ENCODE assay signal across 25 cellular contexts in the genomic region with DNA sequence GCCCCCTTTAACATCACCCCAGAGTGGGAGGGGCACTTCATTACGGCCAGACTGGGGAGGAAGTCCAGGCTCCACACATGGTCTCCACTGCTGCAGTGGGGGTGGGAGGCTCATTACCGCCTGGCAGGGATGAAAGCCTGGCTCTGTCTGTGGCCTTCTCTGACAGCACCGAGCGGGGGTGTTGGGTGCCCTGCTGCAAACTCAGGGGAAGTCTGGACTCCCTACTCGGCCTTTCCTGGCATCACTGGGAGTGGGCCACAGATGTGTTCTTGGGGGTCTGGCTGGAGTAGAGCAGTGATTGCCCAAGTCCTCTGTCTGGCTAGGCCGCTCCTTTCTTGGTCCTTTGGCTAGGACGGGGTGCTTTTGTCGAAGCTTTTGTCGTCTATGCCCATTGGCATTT. TPM values are rescaled to one million over a fixed set of nuclear protein-coding genes. Genes with fewer than 3 reads are reported as not detected.
"Had no signal": no experiment of that assay in that cellular context is flagged by ENCODE, and none has a peak within 500 bp of the region (broad histone marks: within the 10 kb centered on the region; RNA-seq: fewer than 3 reads in every experiment).

No MANE protein-coding gene starts in this region.

- DNase-seq: activated CD4-positive, alpha-beta T cell treated with anti-CD3 and anti-CD28 coated beads for 48 hours; activated CD4-positive, alpha-beta T cell treated with anti-CD3 and anti-CD28 coated beads, Interleukin-2, amount 50 U/mL, for 4 hours; activated CD4-positive, CD25-positive, alpha-beta regulatory T cell treated with anti-CD3 and anti-CD28 coated beads, Interleukin-2, amount 50 U/mL, for 72 hours; activated CD8-positive, alpha-beta memory T cell treated with anti-CD3 and anti-CD28 coated beads, Interleukin-2, amount 50 U/mL, for 48 hours; activated CD8-positive, alpha-beta T cell treated with anti-CD3 and anti-CD28 coated beads, Interleukin-2, amount 10 ng/mL, durations not matched to agents 7 days and 5 days; activated effector memory CD4-positive, alpha-beta T cell treated with anti-CD3 and anti-CD28 coated beads, Interleukin-2, amount 50 U/mL, for 16 hours; activated naive CD4-positive, alpha-beta T cell treated with Interleukin-2 at 50 U/mL for 16 hours; activated naive CD8-positive, alpha-beta T cell treated with anti-CD3 and anti-CD28 coated beads, Interleukin-2, amount 50 U/mL, for 24 hours; activated T-cell treated with anti-CD3 and anti-CD28 coated beads, Interleukin-2, amount 50 U/mL, for 1 hour; amniotic stem cell; body of pancreas; Kasumi-1; KBM-7; NCI-H1048; NCI-H146; NCI-H187 treated with DMSO at 0.1 percent for 48 hours; NCI-H2081 treated with DMSO at 0.1 percent for 48 hours; NCI-H446; NCI-H524; SHP77 treated with DMSO at 0.1 percent for 48 hours had no signal

- H3K4me3 ChIP-seq: ascending aorta, body of pancreas had no signal

- ATAC-seq: activated CD8-positive, alpha-beta T cell treated with anti-CD3 and anti-CD28 coated beads, Interleukin-2, amount 10 ng/mL, durations not matched to agents 7 days and 5 days; activated naive CD4-positive, alpha-beta T cell treated with anti-CD3 and anti-CD28 coated beads, Interleukin-2, amount 50 U/mL, for 72 hours; activated naive CD8-positive, alpha-beta T cell treated with anti-CD3 and anti-CD28 coated beads, Interleukin-2, amount 50 U/mL, for 24 hours; body of pancreas had no signal

- H3K9me3 Mint-ChIP-seq: activated naive CD4-positive, alpha-beta T cell treated with anti-CD3 and anti-CD28 coated beads, Interleukin-2, amount 50 U/mL, for 72 hours; activated naive CD8-positive, alpha-beta T cell treated with anti-CD3 and anti-CD28 coated beads, Interleukin-2, amount 50 U/mL, for 24 hours; T-helper 1 cell treated with Interleukin-12 subunit alpha and Interleukin-12 subunit beta and Interleukin-4 antibody, amounts not matched to agents 30 μg/mL and 1 μg/mL, for 36 hours had no signal

- H3K4me1 ChIP-seq: ascending aorta, body of pancreas had no signal

- H3K36me3 Mint-ChIP-seq: activated naive CD4-positive, alpha-beta T cell treated with anti-CD3 and anti-CD28 coated beads, Interleukin-2, amount 50 U/mL, for 72 hours had no signal

- H3K4me3 Mint-ChIP-seq: activated CD8-positive, alpha-beta T cell treated with anti-CD3 and anti-CD28 coated beads, Interleukin-2, amount 10 ng/mL, durations not matched to agents 7 days and 5 days; activated naive CD8-positive, alpha-beta T cell treated with anti-CD3 and anti-CD28 coated beads, Interleukin-2, amount 50 U/mL, for 24 hours; T-helper 1 cell treated with Interleukin-12 subunit alpha and Interleukin-12 subunit beta and Interleukin-4 antibody, amounts not matched to agents 30 μg/mL and 1 μg/mL, for 36 hours had no signal

- H3K36me3 ChIP-seq: ascending aorta had no signal

- H3K27ac Mint-ChIP-seq: activated CD8-positive, alpha-beta T cell treated with anti-CD3 and anti-CD28 coated beads, Interleukin-2, amount 10 ng/mL, durations not matched to agents 7 days and 5 days; activated naive CD4-positive, alpha-beta T cell treated with anti-CD3 and anti-CD28 coated beads, Interleukin-2, amount 50 U/mL, for 72 hours; activated naive CD8-positive, alpha-beta T cell treated with anti-CD3 and anti-CD28 coated beads, Interleukin-2, amount 50 U/mL, for 24 hours; T-helper 1 cell treated with Interleukin-12 subunit alpha and Interleukin-12 subunit beta and Interleukin-4 antibody, amounts not matched to agents 30 μg/mL and 1 μg/mL, for 36 hours had no signal

- H3K27me3 ChIP-seq: ascending aorta, body of pancreas had no signal

- H3K27ac ChIP-seq: ascending aorta, body of pancreas had no signal

- H3K9me3 ChIP-seq: ascending aorta, body of pancreas had no signal

RNA-seq across cellular contexts. Expression of gene TTLL9, which starts 27.1 kb away (rescaled TPM):
- total RNA-seq: activated CD8-positive, alpha-beta T cell treated with anti-CD3 and anti-CD28 coated beads, Interleukin-2, amount 10 ng/mL, durations not matched to agents 7 days and 5 days; activated naive CD4-positive, alpha-beta T cell treated with anti-CD3 and anti-CD28 coated beads, Interleukin-2, amount 50 U/mL, for 72 hours; ascending aorta; bronchial epithelial cell; SK-MEL-5 had no signal

RNA-seq across cellular contexts. Expression of gene DUSP15, which starts 27.2 kb away (rescaled TPM):
- total RNA-seq: activated CD8-positive, alpha-beta T cell treated with anti-CD3 and anti-CD28 coated beads, Interleukin-2, amount 10 ng/mL, durations not matched to agents 7 days and 5 days; activated naive CD4-positive, alpha-beta T cell treated with anti-CD3 and anti-CD28 coated beads, Interleukin-2, amount 50 U/mL, for 72 hours; bronchial epithelial cell had no signal

RNA-seq across cellular contexts. Expression of gene FOXS1, which starts 52.1 kb away (rescaled TPM):
- total RNA-seq: activated CD8-positive, alpha-beta T cell treated with anti-CD3 and anti-CD28 coated beads, Interleukin-2, amount 10 ng/mL, durations not matched to agents 7 days and 5 days; activated naive CD4-positive, alpha-beta T cell treated with anti-CD3 and anti-CD28 coated beads, Interleukin-2, amount 50 U/mL, for 72 hours; bronchial epithelial cell; SK-MEL-5 had no signal
